In the genomic region with DNA sequence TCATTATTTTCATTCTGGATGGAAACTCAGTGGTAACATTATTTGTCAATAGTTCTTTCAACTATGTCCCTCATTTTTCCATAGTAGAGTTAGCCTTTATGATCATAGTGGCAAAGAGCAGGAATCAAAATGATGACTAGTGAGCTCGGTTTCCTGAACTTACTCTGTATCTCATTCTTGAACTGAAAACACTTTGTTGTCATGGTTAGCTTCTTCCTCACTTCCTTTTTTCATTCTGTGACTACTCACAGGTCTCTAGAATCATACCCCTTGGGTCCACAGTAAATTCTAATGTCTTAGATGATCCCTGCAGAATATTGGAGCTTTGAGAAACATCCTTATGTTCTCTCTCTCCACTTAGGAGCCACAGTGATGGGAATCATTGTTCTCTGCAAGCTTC, we compare ENCODE assay signal across 15 cellular contexts. TPM values are rescaled to one million over a fixed set of nuclear protein-coding genes. Genes with fewer than 3 reads are reported as not detected.
A peak's percentile ranks its signal among the peaks of the same experiment; 100 is the strongest.
DNase-seq lines count a peak whose midpoint lies in the region; ATAC-seq, FAIRE-seq and TF ChIP-seq lines count a peak whose summit lies in the region.
"Had no signal": no experiment of that assay in that cellular context is flagged by ENCODE, and none has a peak within 500 bp of the region (broad histone marks: within the 10 kb centered on the region; RNA-seq: fewer than 3 reads in every experiment).

No MANE protein-coding gene starts in this region.

- no peak overlapping the region for H3K4me2 ChIP-seq in astrocyte (ENCODE audit: low read length)

- H3K27ac ChIP-seq in astrocyte (ENCODE audit: low read depth, low read length): no peak overlapping the region
- no peak overlapping the region for H3K27ac ChIP-seq in CD8-positive, alpha-beta T cell (ENCODE audit: low read depth, low read length)
- H3K27ac ChIP-seq: RWPE1 had no signal

- H3K4me1 ChIP-seq in astrocyte (ENCODE audit: insufficient read depth, low read length): no peaks in the 10 kb centered on the region
- H3K4me1 ChIP-seq in CD8-positive, alpha-beta T cell (ENCODE audit: insufficient read depth, low read length): no peaks in the 10 kb centered on the region
- H3K4me1 ChIP-seq: BE2C had no signal

- no peaks in the 10 kb centered on the region for H3K36me3 ChIP-seq in astrocyte (ENCODE audit: insufficient read depth, low read length)
- H3K36me3 ChIP-seq in CD8-positive, alpha-beta T cell (ENCODE audit: insufficient read depth, low read length): no peaks in the 10 kb centered on the region
- H3K36me3 ChIP-seq: BE2C had no signal

- FAIRE-seq in astrocyte (lab: Jason Lieb, UNC) (peak; percentile 52), D721Med (lab: Jason Lieb, UNC) (no peak)

- intact Hi-C loops in Right ventricle myocardium superior (cut with DNase I): no loop called here
- intact Hi-C loops in CD8-positive, alpha-beta T cell (cut with DNase I, micrococcal nuclease): loop anchor here (1.0 to 5.0 kb wide), 2 partner anchors 17 to 160 kb away; a partner anchor contains a TSS

- H3K9me3 Mint-ChIP-seq in astrocyte (ENCODE audit: unreplicated experiment): peaks cover 15% of the 10 kb centered on the region
- peaks cover 7% of the 10 kb centered on the region for H3K9me3 Mint-ChIP-seq in CD8-positive, alpha-beta T cell
- H3K9me3 Mint-ChIP-seq: effector memory CD8-positive, alpha-beta T cell had no signal

- DNase-seq in GM12865 (ENCODE audit: low read depth) (peak; percentile 40), GM19238 (ENCODE audit: insufficient read length, low spot score) (peak; percentile 27), astrocyte (ENCODE audit: low read depth) (no peak), Right ventricle myocardium superior (no peak), D721Med (ENCODE audit: insufficient read length, low spot score) (no peak), dermis blood vessel endothelial cell (no peak)
- DNase-seq in CD8-positive, alpha-beta T cell: no peak
- DNase-seq: BE2C; effector memory CD8-positive, alpha-beta T cell; HFFc6; NCI-H226 had no signal

- H3K27ac Mint-ChIP-seq in astrocyte (ENCODE audit: unreplicated experiment): no peak overlapping the region
- H3K27ac Mint-ChIP-seq in CD8-positive, alpha-beta T cell: no peak overlapping the region
- H3K27ac Mint-ChIP-seq: effector memory CD8-positive, alpha-beta T cell; HFFc6 had no signal

- no peak overlapping the region for H2AFZ ChIP-seq in astrocyte (ENCODE audit: low read depth, low read length)

- H3K9ac ChIP-seq in astrocyte (ENCODE audit: low read length): no peak overlapping the region

- H4K20me1 ChIP-seq in astrocyte (ENCODE audit: insufficient read depth, low read length): no peaks in the 10 kb centered on the region

- H3K9me3 ChIP-seq in astrocyte (ENCODE audit: insufficient read depth, low read depth, low read length): peaks cover 11% of the 10 kb centered on the region
- H3K9me3 ChIP-seq in CD8-positive, alpha-beta T cell (ENCODE audit: low read length): no peaks in the 10 kb centered on the region
- H3K9me3 ChIP-seq: BE2C had no signal

- POLR2A ChIA-PET in CD8-positive, alpha-beta T cell (lab: Charles Lee): interaction anchor here (0.7 kb wide), 1 partner anchor 87 kb away, joined by 3 read pairs; no protein-coding TSS in a partner anchor

- no peaks in the 10 kb centered on the region for H3K79me2 ChIP-seq in astrocyte (ENCODE audit: insufficient read depth, low read length)

- no peak overlapping the region for H3K4me3 Mint-ChIP-seq in astrocyte (ENCODE audit: unreplicated experiment)
- no peak overlapping the region for H3K4me3 Mint-ChIP-seq in CD8-positive, alpha-beta T cell
- H3K4me3 Mint-ChIP-seq: effector memory CD8-positive, alpha-beta T cell; HFFc6 had no signal

- H3K27me3 ChIP-seq in astrocyte (ENCODE audit: insufficient read depth, low read length): peaks cover 21% of the 10 kb centered on the region
- H3K27me3 ChIP-seq in CD8-positive, alpha-beta T cell (ENCODE audit: insufficient read depth, low read length): no peaks in the 10 kb centered on the region

- CTCF ChIA-PET in CD8-positive, alpha-beta T cell (lab: Charles Lee): interaction anchor here (0.9 to 6.4 kb wide), 12 partner anchors 9 to 108 kb away, joined by 3 to 56 read pairs (median 8); no protein-coding TSS in a partner anchor

- H3K36me3 Mint-ChIP-seq in astrocyte (ENCODE audit: low read depth, unreplicated experiment): peaks cover 3% of the 10 kb centered on the region
- H3K36me3 Mint-ChIP-seq in CD8-positive, alpha-beta T cell: no peaks in the 10 kb centered on the region

- peaks cover 55% of the 10 kb centered on the region for H3K27me3 Mint-ChIP-seq in astrocyte (ENCODE audit: low read depth, unreplicated experiment)
- H3K27me3 Mint-ChIP-seq in CD8-positive, alpha-beta T cell (ENCODE audit: low read depth): peaks cover 38% of the 10 kb centered on the region

- peaks cover 4% of the 10 kb centered on the region for H3K4me1 Mint-ChIP-seq in astrocyte (ENCODE audit: low read depth, unreplicated experiment)
- H3K4me1 Mint-ChIP-seq in CD8-positive, alpha-beta T cell (ENCODE audit: low read depth): peaks cover 6% of the 10 kb centered on the region

- ATAC-seq in HG03432 (IDR thresholded peaks at IDR 0.05; ENCODE audit: unreplicated experiment): peak; percentile 82
- ATAC-seq in Right ventricle myocardium superior (ENCODE audit: poor library complexity): no peak
- ATAC-seq in CD8-positive, alpha-beta T cell: no peak
- ATAC-seq: effector memory CD8-positive, alpha-beta T cell had no signal

- TF ChIP-seq CTCF in GM12865 (IDR thresholded peaks at IDR 0.05; ENCODE audit: insufficient read depth, low read depth, low read length, missing control alignments) (no peak), astrocyte (IDR thresholded peaks at IDR 0.05; ENCODE audit: insufficient read depth, low read depth, low read length) (no peak), D721Med (IDR thresholded peaks at IDR 0.05; ENCODE audit: insufficient read depth, missing control alignments) (no peak)
- TF ChIP-seq CTCF in CD8-positive, alpha-beta T cell (IDR thresholded peaks at IDR 0.05): no peak

- no peak overlapping the region for H3K4me3 ChIP-seq in GM12865 (ENCODE audit: low read depth, low read length)
- no peak overlapping the region for H3K4me3 ChIP-seq in astrocyte (ENCODE audit: insufficient read depth, low read depth, low read length)
- H3K4me3 ChIP-seq in CD8-positive, alpha-beta T cell (ENCODE audit: low read depth, low read length): no peak overlapping the region

RNA-seq across cellular contexts. Expression of a gene that starts 29.4 kb away (rescaled TPM):
- total RNA-seq in astrocyte (21.6 and 25.1 TPM in 2 replicates), Right ventricle myocardium superior (4.6 TPM), dermis blood vessel endothelial cell (22.0 and 37.5 TPM in 2 replicates)
- 1 to 10 TPM; 5.0 to 6.3 TPM for total RNA-seq in CD8-positive, alpha-beta T cell

RNA-seq across cellular contexts. Expression of a gene that starts 49.4 kb away (rescaled TPM):
- total RNA-seq in astrocyte (not detected in 2 replicates), Right ventricle myocardium superior (not detected), dermis blood vessel endothelial cell (not detected in 2 replicates)
- not detected for total RNA-seq in CD8-positive, alpha-beta T cell
- total RNA-seq: HFFc6, kidney epithelial cell, renal cortical epithelial cell had no signal

Comparison
In these comparisons a context has a peak if more than half of its experiments do, and no peak if none do; other contexts are left out.
1. DNase-seq: peak in GM12865 (single experiment) and GM19238 (single experiment); none in astrocyte (single experiment), Right ventricle myocardium superior (single experiment), D721Med (single experiment), dermis blood vessel endothelial cell (single experiment) and CD8-positive, alpha-beta T cell (0 of 7).